Comparison of ENCODE assay signal across 1 cellular context in genomic region chr10:92573798-92574544, GRCh38.
TF ChIP-seq lines count a peak whose summit lies in the region.

Gene IDE, minus strand, starts transcription at chr10:92574093. Its CDS starts 74 bp downstream, at chr10:92574019.

TF ChIP-seq in GM12878, 131 proteins besides CTCF, POLR2A, EP300 and RAD21 (continued from another document and continues in another):
- no peak for TF ChIP-seq USF2 (IDR thresholded peaks at IDR 0.05; ENCODE audit: borderline replicate concordance, low read depth, low read length)
- TF ChIP-seq SP1 (IDR thresholded peaks at IDR 0.05; ENCODE audit: low read depth, low read length): peak; percentile 71
- TF ChIP-seq IRF5 (IDR thresholded peaks at IDR 0.05; ENCODE audit: borderline replicate concordance): peak; percentile 78; the same call in 1 of the 2 replicates
- no peak for TF ChIP-seq RFX5 (IDR thresholded peaks at IDR 0.05; ENCODE audit: low read depth, low read length)
- TF ChIP-seq PKNOX1 (IDR thresholded peaks at IDR 0.05): peak; percentile 19; the same call in 1 of the 2 replicates
- no peak for TF ChIP-seq ZZZ3 (IDR thresholded peaks at IDR 0.05; ENCODE audit: control insufficient read depth, insufficient read length, low read depth)
- peak; percentile 75; the same call in 1 of the 2 replicates for TF ChIP-seq ZNF217 (IDR thresholded peaks at IDR 0.05)
- TF ChIP-seq BRCA1 (IDR thresholded peaks at IDR 0.05; ENCODE audit: low read depth, low read length): no peak
- TF ChIP-seq KDM1A (IDR thresholded peaks at IDR 0.05; ENCODE audit: borderline replicate concordance): no peak
- no peak for TF ChIP-seq SREBF2 (IDR thresholded peaks at IDR 0.05; ENCODE audit: low read length)
- no peak for TF ChIP-seq ZNF384 (IDR thresholded peaks at IDR 0.05; ENCODE audit: borderline replicate concordance, low read depth, low read length)
- TF ChIP-seq HSF1 (IDR thresholded peaks at IDR 0.05; ENCODE audit: low read depth, low read length): no peak
- TF ChIP-seq ZBTB4 (CRISPR knock-in tag; IDR thresholded peaks at IDR 0.05): no peak
- peak; percentile 85 for TF ChIP-seq IKZF1 (conservative IDR thresholded peaks at IDR 0.05)
- TF ChIP-seq RBBP5 (conservative IDR thresholded peaks at IDR 0.05): 0 out of 2 replicates have a peak, but pooled peaks have one; percentile 77
- no peak for TF ChIP-seq CUX1 (IDR thresholded peaks at IDR 0.05; ENCODE audit: insufficient replicate concordance, low read depth, low read length)
- no peak for TF ChIP-seq CBX3 (IDR thresholded peaks at IDR 0.05; ENCODE audit: borderline replicate concordance, low read depth)
- no peak for TF ChIP-seq CHD2 (IDR thresholded peaks at IDR 0.05; ENCODE audit: borderline replicate concordance, low read depth, low read length)
- no peak for TF ChIP-seq SREBF1 (IDR thresholded peaks at IDR 0.05; ENCODE audit: low read length)
- no peak for TF ChIP-seq SRF (IDR thresholded peaks at IDR 0.05; ENCODE audit: low read depth in 2 of 2, low read length in 2 of 2)
- no peak for TF ChIP-seq MYC (IDR thresholded peaks at IDR 0.05; ENCODE audit: insufficient read depth, insufficient read length, insufficient replicate concordance, low read length, severe bottlenecking)
- no peak for TF ChIP-seq BMI1 (IDR thresholded peaks at IDR 0.05; ENCODE audit: borderline replicate concordance)
- no peak for TF ChIP-seq NR2C2 (IDR thresholded peaks at IDR 0.05; ENCODE audit: borderline replicate concordance, control insufficient read depth, insufficient read length, low read depth)
- peak; percentile 6 for TF ChIP-seq MXI1 (IDR thresholded peaks at IDR 0.05; ENCODE audit: low read depth, low read length)
- no peak for TF ChIP-seq FOXK2 (IDR thresholded peaks at IDR 0.05)
- TF ChIP-seq CBFB (IDR thresholded peaks at IDR 0.05; ENCODE audit: low read depth): peak; percentile 64; the same call in 1 of the 2 replicates
- TF ChIP-seq CBX5 (IDR thresholded peaks at IDR 0.05; ENCODE audit: low read depth): no peak
- 0 out of 3 replicates have a peak, but pooled peaks of 1 of the 2 experiments have one; percentile 3 for TF ChIP-seq EGR1 (IDR thresholded peaks at IDR 0.05; ENCODE audit: borderline replicate concordance in 1 of 2, low read depth in 2 of 2, low read length in 2 of 2)
- TF ChIP-seq E4F1 (IDR thresholded peaks at IDR 0.05; ENCODE audit: borderline replicate concordance, partially characterized antibody): no peak
- peak; percentile 77 for TF ChIP-seq RUNX3 (IDR thresholded peaks at IDR 0.05; ENCODE audit: low read length)
- peak; percentile 77 for TF ChIP-seq YY1 (IDR thresholded peaks at IDR 0.05; ENCODE audit: low read depth, low read length)
- no peak for TF ChIP-seq NFYA (IDR thresholded peaks at IDR 0.05; ENCODE audit: borderline replicate concordance, low read depth, low read length)
- 0 out of 2 replicates have a peak, but pooled peaks have one; percentile 48 for TF ChIP-seq NR2F1 (conservative IDR thresholded peaks at IDR 0.05)
- TF ChIP-seq RB1 (IDR thresholded peaks at IDR 0.05; ENCODE audit: borderline replicate concordance): peak; percentile 84; the same call in 1 of the 2 replicates
- no peak for TF ChIP-seq BCL3 (IDR thresholded peaks at IDR 0.05; ENCODE audit: borderline replicate concordance, insufficient read depth, low read depth, low read length, poor library complexity, severe bottlenecking)
- TF ChIP-seq PBX3 (IDR thresholded peaks at IDR 0.05; ENCODE audit: insufficient replicate concordance, low read depth, low read length): no peak
- TF ChIP-seq ATF3 (IDR thresholded peaks at IDR 0.05; ENCODE audit: borderline replicate concordance, extremely low read depth, low read depth, low read length): no peak
- no peak for TF ChIP-seq STAT1 (conservative IDR thresholded peaks at IDR 0.05)
